12 cellular contexts compared by ENCODE assay signal in the genomic region with DNA sequence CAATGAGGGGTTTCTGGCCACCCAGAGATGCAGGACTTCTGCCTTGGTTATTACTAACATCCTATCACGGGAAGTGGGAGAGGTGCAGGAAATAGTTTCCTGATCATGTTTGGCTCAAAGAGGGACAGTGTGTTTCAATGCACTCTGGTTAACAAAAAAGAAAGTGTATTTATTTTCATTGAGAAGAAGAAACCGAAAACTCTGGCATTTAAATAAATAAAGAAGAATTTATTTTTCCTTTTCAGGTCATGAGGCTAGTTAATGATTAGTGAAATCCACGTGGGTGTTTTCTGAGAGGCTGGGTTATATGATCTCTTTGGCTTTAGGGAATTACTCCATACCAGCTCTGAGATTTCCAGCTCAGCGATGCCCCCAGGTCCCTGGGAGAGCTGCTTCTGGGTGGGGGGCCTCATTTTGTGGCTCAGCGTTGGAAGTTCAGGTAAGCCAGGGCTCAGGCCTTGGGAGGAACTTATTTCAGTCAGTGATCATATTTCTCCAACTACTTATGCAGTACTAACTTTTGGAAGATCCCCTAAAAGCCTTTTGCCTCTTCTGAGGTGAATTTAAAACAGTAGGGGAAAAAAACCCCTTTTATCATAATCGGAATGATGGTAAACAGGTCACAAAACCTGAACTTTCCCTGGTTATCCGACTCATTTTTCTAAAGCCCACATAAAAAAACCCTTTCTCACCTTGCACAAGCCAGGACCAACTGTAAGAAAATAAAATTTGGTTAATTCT. TPM values are rescaled to one million over a fixed set of nuclear protein-coding genes. Genes with fewer than 3 reads are reported as not detected.
DNase-seq lines count a peak whose midpoint lies in the region; ATAC-seq and TF ChIP-seq lines count a peak whose summit lies in the region.
"Had no signal": no experiment of that assay in that cellular context is flagged by ENCODE, and none has a peak within 500 bp of the region (broad histone marks: within the 10 kb centered on the region; RNA-seq: fewer than 3 reads in every experiment).

A gene with protein sequence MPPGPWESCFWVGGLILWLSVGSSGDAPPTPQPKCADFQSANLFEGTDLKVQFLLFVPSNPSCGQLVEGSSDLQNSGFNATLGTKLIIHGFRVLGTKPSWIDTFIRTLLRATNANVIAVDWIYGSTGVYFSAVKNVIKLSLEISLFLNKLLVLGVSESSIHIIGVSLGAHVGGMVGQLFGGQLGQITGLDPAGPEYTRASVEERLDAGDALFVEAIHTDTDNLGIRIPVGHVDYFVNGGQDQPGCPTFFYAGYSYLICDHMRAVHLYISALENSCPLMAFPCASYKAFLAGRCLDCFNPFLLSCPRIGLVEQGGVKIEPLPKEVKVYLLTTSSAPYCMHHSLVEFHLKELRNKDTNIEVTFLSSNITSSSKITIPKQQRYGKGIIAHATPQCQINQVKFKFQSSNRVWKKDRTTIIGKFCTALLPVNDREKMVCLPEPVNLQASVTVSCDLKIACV (plus strand): TSS at position 338 of the 741 bp plus-strand sequence. CDS start 29 bp downstream, at position 367.

- H3K4me1 ChIP-seq in CD8-positive, alpha-beta T cell (ENCODE audit: insufficient read depth, low read length): no peaks in the 10 kb centered on the region

- POLR2A ChIA-PET in activated CD4-positive, alpha-beta T cell treated with anti-CD3 and anti-CD28 coated beads for 36 hours (lab: Charles Lee): no interaction called here
- POLR2A ChIA-PET in CD8-positive, alpha-beta T cell (lab: Charles Lee): no interaction called here

- intact Hi-C loops in left colon (cut with DNase I, micrococcal nuclease): no loop called here
- intact Hi-C loops in activated CD4-positive, alpha-beta T cell treated with anti-CD3 and anti-CD28 coated beads for 36 hours (cut with DNase I, micrococcal nuclease): no loop called here
- intact Hi-C loops in CD8-positive, alpha-beta T cell (cut with DNase I, micrococcal nuclease): loop anchor here in 1 of 2 experiments (1.0 kb wide), 1 partner anchor 50 kb away; no protein-coding TSS in a partner anchor

- H3K36me3 ChIP-seq in CD8-positive, alpha-beta T cell (ENCODE audit: insufficient read depth, low read length): no peaks in the 10 kb centered on the region

- CTCF ChIA-PET in activated CD4-positive, alpha-beta T cell treated with anti-CD3 and anti-CD28 coated beads for 36 hours (lab: Charles Lee): no interaction called here
- CTCF ChIA-PET in CD8-positive, alpha-beta T cell (lab: Charles Lee): no interaction called here

- no peaks in the 10 kb centered on the region for H3K9me3 Mint-ChIP-seq in T-helper 1 cell treated with Interleukin-12 subunit alpha and Interleukin-12 subunit beta and Interleukin-4 antibody, amounts not matched to agents 30 μg/mL and 1 μg/mL, for 36 hours
- H3K9me3 Mint-ChIP-seq in stimulated activated naive B cell treated with anti-CD40 and anti-IgM and Interleukin-4, amounts not matched to agents 10 μg/mL and 1 μg/mL and 100 μg/mL, for 72 hours: no peaks in the 10 kb centered on the region
- H3K9me3 Mint-ChIP-seq in activated CD4-positive, alpha-beta T cell treated with anti-CD3 and anti-CD28 coated beads for 36 hours (ENCODE audit: low read depth): no peaks in the 10 kb centered on the region
- no peaks in the 10 kb centered on the region for H3K9me3 Mint-ChIP-seq in CD8-positive, alpha-beta T cell

- ATAC-seq in left colon: peak; percentile 74
- peak; percentile 47 to 49 for ATAC-seq in stimulated activated naive B cell treated with anti-CD40 and anti-IgM and Interleukin-4, amounts not matched to agents 10 μg/mL and 1 μg/mL and 100 μg/mL, for 72 hours (replicated peaks)
- no peak for ATAC-seq in activated CD4-positive, alpha-beta T cell treated with anti-CD3 and anti-CD28 coated beads for 36 hours
- ATAC-seq in CD8-positive, alpha-beta T cell: no peak

- DNase-seq in T-helper 1 cell (no peak), left colon (no peak), NCI-H748 (lab: John Stamatoyannopoulos, UW; ENCODE audit: unreplicated experiment) (no peak)
- peak; percentile 18 for DNase-seq in stimulated activated naive B cell treated with anti-CD40 and anti-IgM and Interleukin-4, amounts not matched to agents 10 μg/mL and 1 μg/mL and 100 μg/mL, for 72 hours
- DNase-seq in activated CD4-positive, alpha-beta T cell treated with anti-CD3 and anti-CD28 coated beads for 36 hours: no peak
- no peak for DNase-seq in CD8-positive, alpha-beta T cell
- DNase-seq: effector memory CD4-positive, alpha-beta T cell; NCI-H2081; posterior cingulate gyrus had no signal

- no peak within 1 kb of the TSS for H3K4me3 ChIP-seq in CD8-positive, alpha-beta T cell (ENCODE audit: low read depth, low read length)

- H3K9me3 ChIP-seq in CD8-positive, alpha-beta T cell (ENCODE audit: low read length): no peaks in the 10 kb centered on the region

- TF ChIP-seq CTCF in VCaP (conservative IDR thresholded peaks at IDR 0.05): no peak
- TF ChIP-seq CTCF in CD8-positive, alpha-beta T cell (IDR thresholded peaks at IDR 0.05): no peak

- H3K27me3 ChIP-seq in CD8-positive, alpha-beta T cell (ENCODE audit: insufficient read depth, low read length): no peaks in the 10 kb centered on the region

- H3K36me3 Mint-ChIP-seq in T-helper 1 cell treated with Interleukin-12 subunit alpha and Interleukin-12 subunit beta and Interleukin-4 antibody, amounts not matched to agents 30 μg/mL and 1 μg/mL, for 36 hours (ENCODE audit: low read depth): no peaks in the 10 kb centered on the region
- peaks cover 2 to 9% of the 10 kb centered on the region in 2 donors for H3K36me3 Mint-ChIP-seq in stimulated activated naive B cell treated with anti-CD40 and anti-IgM and Interleukin-4, amounts not matched to agents 10 μg/mL and 1 μg/mL and 100 μg/mL, for 72 hours
- H3K36me3 Mint-ChIP-seq in activated CD4-positive, alpha-beta T cell treated with anti-CD3 and anti-CD28 coated beads for 36 hours (ENCODE audit: low read depth): no peaks in the 10 kb centered on the region
- H3K36me3 Mint-ChIP-seq in CD8-positive, alpha-beta T cell: no peaks in the 10 kb centered on the region

- H3K27me3 Mint-ChIP-seq in T-helper 1 cell treated with Interleukin-12 subunit alpha and Interleukin-12 subunit beta and Interleukin-4 antibody, amounts not matched to agents 30 μg/mL and 1 μg/mL, for 36 hours (ENCODE audit: low read depth): peaks cover 3% of the 10 kb centered on the region
- no peaks in the 10 kb centered on the region for H3K27me3 Mint-ChIP-seq in stimulated activated naive B cell treated with anti-CD40 and anti-IgM and Interleukin-4, amounts not matched to agents 10 μg/mL and 1 μg/mL and 100 μg/mL, for 72 hours
- H3K27me3 Mint-ChIP-seq in activated CD4-positive, alpha-beta T cell treated with anti-CD3 and anti-CD28 coated beads for 36 hours: peaks cover 2% of the 10 kb centered on the region
- no peaks in the 10 kb centered on the region for H3K27me3 Mint-ChIP-seq in CD8-positive, alpha-beta T cell (ENCODE audit: low read depth)

- H3K4me1 Mint-ChIP-seq in T-helper 1 cell treated with Interleukin-12 subunit alpha and Interleukin-12 subunit beta and Interleukin-4 antibody, amounts not matched to agents 30 μg/mL and 1 μg/mL, for 36 hours (ENCODE audit: low read depth): peaks cover 33% of the 10 kb centered on the region
- peaks cover 52 to 81% of the 10 kb centered on the region in 2 donors for H3K4me1 Mint-ChIP-seq in stimulated activated naive B cell treated with anti-CD40 and anti-IgM and Interleukin-4, amounts not matched to agents 10 μg/mL and 1 μg/mL and 100 μg/mL, for 72 hours
- peaks cover 6% of the 10 kb centered on the region for H3K4me1 Mint-ChIP-seq in activated CD4-positive, alpha-beta T cell treated with anti-CD3 and anti-CD28 coated beads for 36 hours
- H3K4me1 Mint-ChIP-seq in CD8-positive, alpha-beta T cell (ENCODE audit: low read depth): no peaks in the 10 kb centered on the region

- no peak within 1 kb of the TSS for H3K4me3 Mint-ChIP-seq in T-helper 1 cell treated with Interleukin-12 subunit alpha and Interleukin-12 subunit beta and Interleukin-4 antibody, amounts not matched to agents 30 μg/mL and 1 μg/mL, for 36 hours
- peak within 1 kb of the TSS; percentile 58 to 61 for H3K4me3 Mint-ChIP-seq in stimulated activated naive B cell treated with anti-CD40 and anti-IgM and Interleukin-4, amounts not matched to agents 10 μg/mL and 1 μg/mL and 100 μg/mL, for 72 hours
- no peak within 1 kb of the TSS for H3K4me3 Mint-ChIP-seq in activated CD4-positive, alpha-beta T cell treated with anti-CD3 and anti-CD28 coated beads for 36 hours
- H3K4me3 Mint-ChIP-seq in CD8-positive, alpha-beta T cell: no peak within 1 kb of the TSS

- peak within 1 kb of the TSS; percentile 96 for H3K27ac ChIP-seq in VCaP
- H3K27ac ChIP-seq in CD8-positive, alpha-beta T cell (ENCODE audit: low read depth, low read length): no peak within 1 kb of the TSS

- H3K27ac Mint-ChIP-seq in T-helper 1 cell treated with Interleukin-12 subunit alpha and Interleukin-12 subunit beta and Interleukin-4 antibody, amounts not matched to agents 30 μg/mL and 1 μg/mL, for 36 hours: peak within 1 kb of the TSS; percentile 43
- peak within 1 kb of the TSS; percentile 97 for H3K27ac Mint-ChIP-seq in stimulated activated naive B cell treated with anti-CD40 and anti-IgM and Interleukin-4, amounts not matched to agents 10 μg/mL and 1 μg/mL and 100 μg/mL, for 72 hours
- H3K27ac Mint-ChIP-seq in activated CD4-positive, alpha-beta T cell treated with anti-CD3 and anti-CD28 coated beads for 36 hours: no peak within 1 kb of the TSS
- no peak within 1 kb of the TSS for H3K27ac Mint-ChIP-seq in CD8-positive, alpha-beta T cell

RNA-seq across cellular contexts. Expression of the gene that starts here (rescaled TPM):
- total RNA-seq in left colon: 1 to 10 TPM; 1.3 to 1.9 TPM
- not detected for total RNA-seq in activated CD4-positive, alpha-beta T cell treated with anti-CD3 and anti-CD28 coated beads for 36 hours
- total RNA-seq in CD8-positive, alpha-beta T cell: not detected
- total RNA-seq: A172 had no signal

Comparison
In these comparisons a context has a peak if more than half of its experiments do, and no peak if none do; other contexts are left out.
1. H3K27ac Mint-ChIP-seq: peak in T-helper 1 cell treated with Interleukin-12 subunit alpha and Interleukin-12 subunit beta and Interleukin-4 antibody, amounts not matched to agents 30 μg/mL and 1 μg/mL, for 36 hours (single experiment) and stimulated activated naive B cell treated with anti-CD40 and anti-IgM and Interleukin-4, amounts not matched to agents 10 μg/mL and 1 μg/mL and 100 μg/mL, for 72 hours (single experiment); none in activated CD4-positive, alpha-beta T cell treated with anti-CD3 and anti-CD28 coated beads for 36 hours (single experiment) and CD8-positive, alpha-beta T cell (single experiment).
2. H3K4me3 Mint-ChIP-seq: peak in stimulated activated naive B cell treated with anti-CD40 and anti-IgM and Interleukin-4, amounts not matched to agents 10 μg/mL and 1 μg/mL and 100 μg/mL, for 72 hours (2 of 2); none in T-helper 1 cell treated with Interleukin-12 subunit alpha and Interleukin-12 subunit beta and Interleukin-4 antibody, amounts not matched to agents 30 μg/mL and 1 μg/mL, for 36 hours (single experiment), activated CD4-positive, alpha-beta T cell treated with anti-CD3 and anti-CD28 coated beads for 36 hours (single experiment) and CD8-positive, alpha-beta T cell (single experiment).
3. ATAC-seq: peak in left colon (single experiment) and stimulated activated naive B cell treated with anti-CD40 and anti-IgM and Interleukin-4, amounts not matched to agents 10 μg/mL and 1 μg/mL and 100 μg/mL, for 72 hours (2 of 2); none in activated CD4-positive, alpha-beta T cell treated with anti-CD3 and anti-CD28 coated beads for 36 hours (single experiment) and CD8-positive, alpha-beta T cell (single experiment).